Comparison of ENCODE assay signal across 1 cellular context in genomic region chr1:234776256-234776874, GRCh38.
TF ChIP-seq lines count a peak whose summit lies in the region.

No MANE protein-coding gene starts in this region.

TF ChIP-seq in GM23338, 12 proteins besides CTCF, POLR2A, EP300 and RAD21:
- TF ChIP-seq ZNF462 (CRISPR knock-in tag; IDR thresholded peaks at IDR 0.05) (no peak), ZNF114 (CRISPR knock-in tag; IDR thresholded peaks at IDR 0.05) (no peak), REST (IDR thresholded peaks at IDR 0.05; ENCODE audit: unreplicated experiment) (no peak), POLR2AphosphoS5 (IDR thresholded peaks at IDR 0.05; ENCODE audit: low read depth) (no peak), STAT1 (IDR thresholded peaks at IDR 0.05; ENCODE audit: unreplicated experiment) (no peak), JUNB (IDR thresholded peaks at IDR 0.05; ENCODE audit: unreplicated experiment) (no peak), EZH2 (IDR thresholded peaks at IDR 0.05; ENCODE audit: low read depth, unreplicated experiment) (no peak), ETS1 (IDR thresholded peaks at IDR 0.05) (no peak), CREB1 (CRISPR knock-in tag; IDR thresholded peaks at IDR 0.05; ENCODE audit: low read depth) (no peak), EZH2phosphoT487 (IDR thresholded peaks at IDR 0.05; ENCODE audit: unreplicated experiment) (no peak)
